In the genomic region with DNA sequence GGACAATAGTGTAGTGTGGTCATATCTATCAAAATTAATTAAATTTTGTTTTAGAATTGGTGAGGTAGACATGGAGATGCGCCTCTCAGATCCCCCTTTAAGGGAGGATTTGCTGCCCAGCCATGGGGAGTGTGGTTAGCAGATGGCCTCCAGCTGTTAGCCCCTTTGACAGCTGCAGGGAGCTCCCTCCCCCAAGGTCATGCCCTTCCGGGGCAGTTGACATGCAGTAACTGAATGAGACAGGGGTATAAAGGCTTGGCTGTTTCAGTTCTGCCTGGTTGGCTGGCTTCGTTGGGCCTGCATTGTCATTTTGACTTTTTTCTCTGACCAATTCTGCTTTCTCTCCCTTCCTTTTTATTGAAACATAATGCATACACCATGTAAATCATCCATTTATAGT, we compare ENCODE assay signal across 16 cellular contexts.
DNase-seq lines count a peak whose midpoint lies in the region; ATAC-seq, FAIRE-seq and TF ChIP-seq lines count a peak whose summit lies in the region.
"Had no signal": no experiment of that assay in that cellular context is flagged by ENCODE, and none has a peak within 500 bp of the region (broad histone marks: within the 10 kb centered on the region; RNA-seq: fewer than 3 reads in every experiment).

No MANE protein-coding gene starts in this region.

- H3K27ac ChIP-seq in H1 (ENCODE audit: low read depth, low read length) (no peak overlapping the region), smooth muscle cell (ENCODE audit: low read depth) (no peak overlapping the region)
- H3K27ac ChIP-seq: right lobe of liver, stomach had no signal

- no peaks in the 10 kb centered on the region; the same call in 1 of the 2 replicates for H3K23me2 ChIP-seq in H1 (ENCODE audit: low read depth, low read length)

- H3K4me2 ChIP-seq in H1 (ENCODE audit: insufficient read depth in 1 of 2, low read depth in 2 of 2, low read length in 2 of 2) (no peak overlapping the region), smooth muscle cell (no peak overlapping the region)

- H3K9me3 ChIP-seq in H1 (ENCODE audit: insufficient read depth in 2 of 2, low read depth in 1 of 2, low read length in 1 of 2), result no peaks in the 10 kb centered on the region
- H3K9me3 ChIP-seq in smooth muscle cell (replicated peaks; ENCODE audit: low read depth), result no peaks in the 10 kb centered on the region
- H3K9me3 ChIP-seq: MG63, right lobe of liver, stomach had no signal

- DNase-seq in H1 (ENCODE audit: low read depth in 1 of 2, low spot score in 2 of 2), result no peak
- no peak for DNase-seq in left lobe of liver (ENCODE audit: low spot score)
- no peak for DNase-seq in HT-29 (ENCODE audit: low spot score)
- no peak for DNase-seq in effector memory CD8-positive, alpha-beta T cell
- DNase-seq in smooth muscle cell (lab: John Stamatoyannopoulos, UW; ENCODE audit: unreplicated experiment), result no peak
- DNase-seq: activated CD4-positive, alpha-beta T cell treated with anti-CD3 and anti-CD28 coated beads for 48 hours; MG63; naive B cell; right lobe of liver; stomach; T-cell had no signal

- H3K27me3 Mint-ChIP-seq in effector memory CD8-positive, alpha-beta T cell, result no peaks in the 10 kb centered on the region
- H3K27me3 Mint-ChIP-seq: T-cell had no signal

- H3K23ac ChIP-seq in H1 (ENCODE audit: insufficient read length), result no peak overlapping the region

- H3K4me3 ChIP-seq in H1 (ENCODE audit: extremely low read depth in 1 of 4, insufficient read depth in 2 of 4, low read depth in 3 of 4, low read length in 4 of 4) (no peak overlapping the region), smooth muscle cell (no peak overlapping the region)
- H3K4me3 ChIP-seq: MG63, right lobe of liver, stomach had no signal

- no peak for FAIRE-seq in H1 (lab: Jason Lieb, UNC)

- no peaks in the 10 kb centered on the region for H3K27me3 ChIP-seq in H1 (replicated peaks in 1 of 4; ENCODE audit: control insufficient read depth in 3 of 4, extremely low read depth in 1 of 4, insufficient read depth in 3 of 4, low read length in 3 of 4)
- H3K27me3 ChIP-seq in smooth muscle cell (ENCODE audit: low read depth), result no peaks in the 10 kb centered on the region
- H3K27me3 ChIP-seq: MG63, right lobe of liver, stomach had no signal

- no peak overlapping the region for H4K91ac ChIP-seq in H1 (replicated peaks; ENCODE audit: insufficient read length, low read length)

- no peaks in the 10 kb centered on the region for H4K20me1 ChIP-seq in H1 (replicated peaks in 1 of 2; ENCODE audit: control insufficient read depth in 1 of 2, insufficient read depth in 2 of 2, low read length in 2 of 2)
- H4K20me1 ChIP-seq in smooth muscle cell (ENCODE audit: low read depth), result no peaks in the 10 kb centered on the region

- TF ChIP-seq EP300 in H1 (IDR thresholded peaks at IDR 0.05; ENCODE audit: borderline replicate concordance in 1 of 2, low read depth in 2 of 2, low read length in 2 of 2), result no peak

- H3K56ac ChIP-seq in H1 (replicated peaks; ENCODE audit: insufficient read length, low read depth, low read length), result no peak overlapping the region

- no peak overlapping the region for H3K4ac ChIP-seq in H1 (replicated peaks; ENCODE audit: insufficient read length, low read depth, low read length)

- TF ChIP-seq RAD21 in H1 (IDR thresholded peaks at IDR 0.05 in 1 of 2, conservative IDR thresholded peaks at IDR 0.05 in 1 of 2; ENCODE audit: low read depth in 2 of 2, low read length in 2 of 2), result no peak

- H3K27ac Mint-ChIP-seq in effector memory CD8-positive, alpha-beta T cell, result no peak overlapping the region
- H3K27ac Mint-ChIP-seq: B cell, naive B cell, T-cell had no signal

- no peaks in the 10 kb centered on the region for H3F3A ChIP-seq in smooth muscle cell (ENCODE audit: low read depth)

- peak; percentile 98 for ATAC-seq in GM18511 (IDR thresholded peaks at IDR 0.05; ENCODE audit: unreplicated experiment)
- ATAC-seq in GM21528 (IDR thresholded peaks at IDR 0.05; ENCODE audit: low FRiP score, unreplicated experiment), result peak; percentile 86
- ATAC-seq in HG03280 (IDR thresholded peaks at IDR 0.05; ENCODE audit: unreplicated experiment), result peak; percentile 89
- ATAC-seq in left lobe of liver, result no peak
- ATAC-seq in effector memory CD8-positive, alpha-beta T cell (replicated peaks), result no peak
- ATAC-seq: Panc1, right lobe of liver, T-cell had no signal

- no peak overlapping the region for H4K8ac ChIP-seq in H1 (ENCODE audit: extremely low read depth, insufficient read depth, low read length)

- POLR2A ChIA-PET in H1 (lab: Charles Lee; ENCODE audit: partially characterized antibody), result no interaction called here

- H2BK120ac ChIP-seq in H1 (replicated peaks; ENCODE audit: low read depth, low read length), result no peak overlapping the region

- H3K4me1 Mint-ChIP-seq in effector memory CD8-positive, alpha-beta T cell (ENCODE audit: low read depth in 2 of 2), result no peaks in the 10 kb centered on the region
- H3K4me1 Mint-ChIP-seq: B cell, naive B cell, T-cell had no signal

- H2AK5ac ChIP-seq in H1 (ENCODE audit: low read depth, low read length), result no peak overlapping the region

- H2BK20ac ChIP-seq in H1 (ENCODE audit: low read length), result no peak overlapping the region

- CTCF ChIA-PET in H1 (lab: Charles Lee; ENCODE audit: partially characterized antibody), result no interaction called here

- TF ChIP-seq CTCF in H1 (IDR thresholded peaks at IDR 0.05; ENCODE audit: control extremely low read depth in 1 of 3, insufficient read depth in 1 of 3, low read depth in 1 of 3, low read length in 3 of 3) (no peak), smooth muscle cell (IDR thresholded peaks at IDR 0.05; ENCODE audit: borderline replicate concordance, insufficient read depth, poor library complexity, severe bottlenecking) (no peak)

- H3K18ac ChIP-seq in H1 (ENCODE audit: extremely low read depth, low read length), result no peak overlapping the region

- H3K4me3 Mint-ChIP-seq in effector memory CD8-positive, alpha-beta T cell, result no peak overlapping the region
- H3K4me3 Mint-ChIP-seq: B cell, naive B cell, T-cell had no signal

- H2AFZ ChIP-seq in H1 (ENCODE audit: low read length) (no peak overlapping the region), smooth muscle cell (ENCODE audit: low read depth) (no peak overlapping the region)

- no peaks in the 10 kb centered on the region for H3K36me3 ChIP-seq in H1 (ENCODE audit: control insufficient read depth in 2 of 4, insufficient read depth in 4 of 4, low read length in 3 of 4)
- no peaks in the 10 kb centered on the region for H3K36me3 ChIP-seq in smooth muscle cell (ENCODE audit: low read depth)
- H3K36me3 ChIP-seq: MG63, right lobe of liver, stomach had no signal

- TF ChIP-seq POLR2A in H1 (IDR thresholded peaks at IDR 0.05; ENCODE audit: control extremely low read depth in 1 of 2, low read depth in 2 of 2, low read length in 2 of 2), result no peak

- H3K14ac ChIP-seq in H1 (ENCODE audit: insufficient read length), result no peak overlapping the region

- no peak overlapping the region for H2BK12ac ChIP-seq in H1 (ENCODE audit: low read depth, low read length)

- H2BK5ac ChIP-seq in H1 (ENCODE audit: low read depth, low read length), result no peak overlapping the region

- H3K9me3 Mint-ChIP-seq in effector memory CD8-positive, alpha-beta T cell, result peaks cover 2 to 4% of the 10 kb centered on the region in 2 donors

- H3K79me2 ChIP-seq in H1 (ENCODE audit: control insufficient read depth in 1 of 2, insufficient read depth in 2 of 2, low read length in 2 of 2) (no peaks in the 10 kb centered on the region), smooth muscle cell (ENCODE audit: low read depth) (no peaks in the 10 kb centered on the region)

- H3K36me3 Mint-ChIP-seq in effector memory CD8-positive, alpha-beta T cell (ENCODE audit: insufficient read depth), result no peaks in the 10 kb centered on the region
- H3K36me3 Mint-ChIP-seq: naive B cell, T-cell had no signal

- H3K9ac ChIP-seq in H1 (replicated peaks in 1 of 4; ENCODE audit: extremely low read depth in 1 of 4, low read depth in 3 of 4, low read length in 3 of 4), result no peak overlapping the region
- no peak overlapping the region for H3K9ac ChIP-seq in smooth muscle cell (ENCODE audit: low read depth)

- peaks cover 0 to 2% (median 0%) of the 10 kb centered on the region in 4 experiments; a peak in 1 of 7 replicates for H3K4me1 ChIP-seq in H1 (replicated peaks in 1 of 4; ENCODE audit: control insufficient read depth in 3 of 4, insufficient read depth in 4 of 4, low read length in 3 of 4)
- H3K4me1 ChIP-seq in smooth muscle cell (ENCODE audit: low read depth), result no peaks in the 10 kb centered on the region
- H3K4me1 ChIP-seq: right lobe of liver, stomach had no signal

- no peak overlapping the region for H4K5ac ChIP-seq in H1 (ENCODE audit: insufficient read length, low read depth, low read length)

- H3K79me1 ChIP-seq in H1 (ENCODE audit: low read depth, low read length), result no peaks in the 10 kb centered on the region

- H2BK15ac ChIP-seq in H1 (ENCODE audit: low read length), result no peak overlapping the region

- 79% methylated on average over 3 of the region's 3 CpGs; no CpG with 5 or more reads in 1 of the 2 experiments for WGBS in H1 (ENCODE audit: extremely low coverage in 1 of 2, insufficient coverage in 1 of 2, insufficient read length in 1 of 2, insufficient replicate concordance in 2 of 2, low coverage in 1 of 2, low lambda C conversion rate in 2 of 2, missing lambda C conversion rate in 1 of 2), 2 experiments
- WGBS in smooth muscle cell (ENCODE audit: low lambda C conversion rate), result 61% methylated on average over 3 of the region's 3 CpGs

TF ChIP-seq in H1, 55 proteins besides CTCF, POLR2A, EP300 and RAD21 (continues in another document):
- TF ChIP-seq CEBPB (IDR thresholded peaks at IDR 0.05; ENCODE audit: low read depth, low read length), result no peak
- TF ChIP-seq BACH1 (IDR thresholded peaks at IDR 0.05; ENCODE audit: low read length), result no peak
- TF ChIP-seq JUN (IDR thresholded peaks at IDR 0.05; ENCODE audit: low read depth, low read length), result no peak
- no peak for TF ChIP-seq HDAC2 (IDR thresholded peaks at IDR 0.05; ENCODE audit: borderline replicate concordance in 1 of 2, low read depth in 2 of 2, low read length in 2 of 2)
- TF ChIP-seq BCL11A (IDR thresholded peaks at IDR 0.05; ENCODE audit: low read depth in 2 of 2, low read length in 2 of 2), result no peak
- TF ChIP-seq SP1 (IDR thresholded peaks at IDR 0.05; ENCODE audit: low read depth, low read length), result no peak
- TF ChIP-seq EZH2 (IDR thresholded peaks at IDR 0.05; ENCODE audit: low read depth, low read length, severe bottlenecking), result no peak
- TF ChIP-seq, protein P1, sequence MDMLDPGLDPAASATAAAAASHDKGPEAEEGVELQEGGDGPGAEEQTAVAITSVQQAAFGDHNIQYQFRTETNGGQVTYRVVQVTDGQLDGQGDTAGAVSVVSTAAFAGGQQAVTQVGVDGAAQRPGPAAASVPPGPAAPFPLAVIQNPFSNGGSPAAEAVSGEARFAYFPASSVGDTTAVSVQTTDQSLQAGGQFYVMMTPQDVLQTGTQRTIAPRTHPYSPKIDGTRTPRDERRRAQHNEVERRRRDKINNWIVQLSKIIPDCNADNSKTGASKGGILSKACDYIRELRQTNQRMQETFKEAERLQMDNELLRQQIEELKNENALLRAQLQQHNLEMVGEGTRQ (IDR thresholded peaks at IDR 0.05; ENCODE audit: low read length), result no peak
- 0 out of 4 replicates have a peak, but pooled peaks have one; percentile 58 to 70 for TF ChIP-seq SIN3A (conservative IDR thresholded peaks at IDR 0.05 in 1 of 2, IDR thresholded peaks at IDR 0.05 in 1 of 2; ENCODE audit: low read depth in 1 of 2, low read length in 2 of 2)

Comparison
In these comparisons a context has a peak if more than half of its experiments do, and no peak if none do; other contexts are left out.
1. ATAC-seq: peak in GM18511 (single experiment), GM21528 (single experiment) and HG03280 (single experiment); none in left lobe of liver (single experiment) and effector memory CD8-positive, alpha-beta T cell (single experiment).